Comparison of ENCODE assay signal across 14 cellular contexts in genomic region chr15:39628131-39628482, GRCh38. TPM values are rescaled to one million over a fixed set of nuclear protein-coding genes. Genes with fewer than 3 reads are reported as not detected.
DNase-seq lines count a peak whose midpoint lies in the region; ATAC-seq and TF ChIP-seq lines count a peak whose summit lies in the region.
"Had no signal": no experiment of that assay in that cellular context is flagged by ENCODE, and none has a peak within 500 bp of the region (broad histone marks: within the 10 kb centered on the region; RNA-seq: fewer than 3 reads in every experiment).

No MANE protein-coding gene starts in this region.

- H3K9me3 Mint-ChIP-seq in activated CD4-positive, alpha-beta T cell treated with anti-CD3 and anti-CD28 coated beads for 36 hours (ENCODE audit: low read depth) = peaks cover 11% of the 10 kb centered on the region

- H3K27ac ChIP-seq in body of pancreas (peak overlapping the region in 1 of 4 donors; percentile 2), right cardiac atrium (ENCODE audit: low read length) (peak overlapping the region; percentile 96), skeletal muscle tissue (ENCODE audit: low read depth, low read length) (peak overlapping the region; percentile 31)
- H3K27ac ChIP-seq: A549 had no signal

- H3K4me1 Mint-ChIP-seq in activated CD4-positive, alpha-beta T cell treated with anti-CD3 and anti-CD28 coated beads for 36 hours = peaks cover 76% of the 10 kb centered on the region

- no peaks in the 10 kb centered on the region for H3K27me3 Mint-ChIP-seq in activated CD4-positive, alpha-beta T cell treated with anti-CD3 and anti-CD28 coated beads for 36 hours

- ATAC-seq in activated CD4-positive, alpha-beta T cell treated with anti-CD3 and anti-CD28 coated beads for 36 hours = no peak
- peak; percentile 63 for ATAC-seq in body of pancreas
- ATAC-seq in right cardiac atrium = peak; percentile 61
- no peak for ATAC-seq in HG02610 (IDR thresholded peaks at IDR 0.05; ENCODE audit: unreplicated experiment)
- ATAC-seq: A549 had no signal

- TF ChIP-seq CTCF in body of pancreas (IDR thresholded peaks at IDR 0.05) = peak; percentile 13 to 55 (median 52)

- WGBS in body of pancreas, 2 donors = 24 to 34% methylated on average over 5 of the region's 5 CpGs
- 56% methylated on average over 5 of the region's 5 CpGs for WGBS in right cardiac atrium

- intact Hi-C loops in activated CD4-positive, alpha-beta T cell treated with anti-CD3 and anti-CD28 coated beads for 36 hours (cut with DNase I, micrococcal nuclease) = loop anchor here in 1 of 2 experiments (5.0 to 10.0 kb wide), 3 partner anchors 304 to 1013 kb away; partner anchors contain the start of gene EIF2AK4
- intact Hi-C loops in body of pancreas (cut with DNase I) (no loop called here), right cardiac atrium (cut with DNase I) (no loop called here)

- H3K27me3 ChIP-seq in body of pancreas = no peaks in the 10 kb centered on the region
- no peaks in the 10 kb centered on the region for H3K27me3 ChIP-seq in right cardiac atrium (ENCODE audit: control insufficient read depth, insufficient read depth)
- no peaks in the 10 kb centered on the region for H3K27me3 ChIP-seq in skeletal muscle tissue (ENCODE audit: control insufficient read depth in 3 of 3, insufficient read depth in 3 of 3, low read length in 3 of 3)
- H3K27me3 ChIP-seq: tibial artery had no signal

- no peak for TF ChIP-seq POLR2A in body of pancreas (IDR thresholded peaks at IDR 0.05)

- H3K4me3 Mint-ChIP-seq in activated CD4-positive, alpha-beta T cell treated with anti-CD3 and anti-CD28 coated beads for 36 hours = no peak overlapping the region
- H3K4me3 Mint-ChIP-seq: nephron progenitor cell had no signal

- H3K9ac ChIP-seq in skeletal muscle tissue (ENCODE audit: low read depth in 1 of 3, low read length in 3 of 3) = no peak overlapping the region

- CTCF ChIA-PET in activated CD4-positive, alpha-beta T cell treated with anti-CD3 and anti-CD28 coated beads for 36 hours (lab: Charles Lee) = interaction anchor here (0.6 to 1.2 kb wide), 2 partner anchors 13 to 936 kb away, joined by 3 to 4 read pairs; no protein-coding TSS in a partner anchor

- DNase-seq in activated CD4-positive, alpha-beta T cell treated with anti-CD3 and anti-CD28 coated beads for 36 hours = no peak
- DNase-seq in activated CD4-positive, alpha-beta T cell treated with anti-CD3 and anti-CD28 coated beads, Interleukin-2, amount 50 U/mL, for 4 hours = no peak
- peak in 3 of 4 donors; percentile 23 to 28 (median 23) for DNase-seq in body of pancreas
- DNase-seq in right cardiac atrium = no peak
- DNase-seq in DMS79 (lab: John Stamatoyannopoulos, UW) = no peak
- no peak for DNase-seq in cortex of kidney (lab: John Stamatoyannopoulos, UW)
- DNase-seq: glutamatergic neuron; NCI-H2081; nephron progenitor cell; stimulated activated CD4-positive, alpha-beta T cell treated with anti-CD3 and anti-CD28 coated beads, Interleukin-4, amount 100 ng/mL, for 24 hours; tibial artery had no signal

- POLR2A ChIA-PET in activated CD4-positive, alpha-beta T cell treated with anti-CD3 and anti-CD28 coated beads for 36 hours (lab: Charles Lee) = no interaction called here

- H3K4me1 ChIP-seq in body of pancreas = peaks cover 15% of the 10 kb centered on the region
- peaks cover 24% of the 10 kb centered on the region for H3K4me1 ChIP-seq in right cardiac atrium (ENCODE audit: control insufficient read depth, insufficient read depth, low read length)
- H3K4me1 ChIP-seq in skeletal muscle tissue (ENCODE audit: control insufficient read depth in 3 of 3, insufficient read depth in 3 of 3, low read length in 3 of 3) = peaks cover 29 to 52% (median 45%) of the 10 kb centered on the region in 3 donors

- peaks cover 6% of the 10 kb centered on the region for H3K36me3 Mint-ChIP-seq in activated CD4-positive, alpha-beta T cell treated with anti-CD3 and anti-CD28 coated beads for 36 hours (ENCODE audit: low read depth)

- H3K4me3 ChIP-seq in body of pancreas (no peak overlapping the region), right cardiac atrium (ENCODE audit: low read length) (no peak overlapping the region), skeletal muscle tissue (ENCODE audit: low read length in 3 of 3) (peak overlapping the region in 1 of 3 donors; percentile 23)
- H3K4me3 ChIP-seq: A549, tibial artery had no signal

- H3K9me3 ChIP-seq in body of pancreas (no peaks in the 10 kb centered on the region), right cardiac atrium (ENCODE audit: control insufficient read depth, low read length) (no peaks in the 10 kb centered on the region), skeletal muscle tissue (ENCODE audit: control insufficient read depth in 3 of 3, low read length in 3 of 3) (no peaks in the 10 kb centered on the region)
- H3K9me3 ChIP-seq: A549, tibial artery had no signal

- H3K36me3 ChIP-seq in body of pancreas (replicated peaks in 1 of 2; ENCODE audit: insufficient read depth in 1 of 2, low read depth in 2 of 2) = no peaks in the 10 kb centered on the region
- H3K36me3 ChIP-seq in skeletal muscle tissue (ENCODE audit: control insufficient read depth in 3 of 3, insufficient read depth in 3 of 3, low read length in 3 of 3) = peaks cover 0 to 2% (median 0%) of the 10 kb centered on the region in 3 donors
- H3K36me3 ChIP-seq: tibial artery had no signal

- peak overlapping the region; percentile 7 for H3K27ac Mint-ChIP-seq in activated CD4-positive, alpha-beta T cell treated with anti-CD3 and anti-CD28 coated beads for 36 hours
- H3K27ac Mint-ChIP-seq: nephron progenitor cell had no signal

RNA-seq across cellular contexts. Expression of gene THBS1, which starts 47.2 kb away (rescaled TPM):
- total RNA-seq in activated CD4-positive, alpha-beta T cell treated with anti-CD3 and anti-CD28 coated beads for 36 hours = under 1 TPM; 0.23 to 0.57 TPM
- total RNA-seq in body of pancreas (100 to 1,000 TPM; 139 to 398 TPM), right cardiac atrium (100 to 1,000 TPM in 1 of 4 donors, 10 to 100 TPM in 3; 31.3 to 462 (median 41.8) TPM), skeletal muscle tissue (150 TPM)
- 38.8 TPM for polyA plus RNA-seq in right cardiac atrium

Comparison
In these comparisons a context has a peak if more than half of its experiments do, and no peak if none do; other contexts are left out.
1. ATAC-seq: peak in body of pancreas (single experiment) and right cardiac atrium (2 of 2); none in activated CD4-positive, alpha-beta T cell treated with anti-CD3 and anti-CD28 coated beads for 36 hours (single experiment) and HG02610 (single experiment).
2. DNase-seq: peak in body of pancreas (3 of 4); none in activated CD4-positive, alpha-beta T cell treated with anti-CD3 and anti-CD28 coated beads for 36 hours (single experiment), activated CD4-positive, alpha-beta T cell treated with anti-CD3 and anti-CD28 coated beads, Interleukin-2, amount 50 U/mL, for 4 hours (0 of 2), right cardiac atrium (0 of 3), DMS79 (single experiment) and cortex of kidney (single experiment).
3. RNA of gene THBS1, which starts 47.2 kb away (total RNA-seq): 139 to 398 TPM in body of pancreas, 150 TPM in skeletal muscle tissue (single experiment) and 31.3 to 462 TPM in right cardiac atrium; 0.23 to 0.57 TPM in activated CD4-positive, alpha-beta T cell treated with anti-CD3 and anti-CD28 coated beads for 36 hours; every median in the first group is over 10 times any median in the second.